ENCODE assay signal across 23 cellular contexts in the genomic region with DNA sequence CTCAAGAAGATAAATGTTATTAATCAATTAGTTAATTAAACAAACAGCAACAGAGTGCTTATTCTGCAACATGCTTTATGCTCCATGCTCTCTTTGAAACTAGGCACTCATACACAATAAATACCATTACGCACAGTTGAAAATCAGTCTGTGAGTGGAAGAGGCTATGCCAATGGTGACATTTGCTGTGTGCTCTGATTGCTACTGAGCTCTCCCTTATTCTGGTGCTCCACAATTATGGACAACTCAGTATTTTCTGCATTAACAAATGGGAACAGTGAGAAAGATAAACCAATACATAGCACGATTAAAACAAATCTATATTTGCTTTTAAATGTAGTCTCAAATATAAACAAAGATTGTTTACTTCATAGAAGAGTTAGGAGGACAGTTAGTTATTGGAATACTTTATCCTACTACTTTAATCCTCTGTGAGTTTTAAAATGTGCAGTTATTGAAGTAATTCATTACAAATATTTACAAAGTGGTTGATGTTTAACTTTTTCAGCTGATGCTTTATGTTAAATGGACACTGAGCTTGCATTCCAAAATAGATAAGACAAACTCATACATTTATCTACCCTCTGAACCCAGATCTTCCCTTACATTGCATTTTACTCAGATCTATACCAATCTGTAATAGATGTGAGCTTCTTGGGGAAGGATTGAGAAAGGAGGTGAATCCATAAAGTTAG. TPM values are rescaled to one million over a fixed set of nuclear protein-coding genes. Genes with fewer than 3 reads are reported as not detected.
DNase-seq lines count a peak whose midpoint lies in the region; ATAC-seq and TF ChIP-seq lines count a peak whose summit lies in the region.
"Had no signal": no experiment of that assay in that cellular context is flagged by ENCODE, and none has a peak within 500 bp of the region (broad histone marks: within the 10 kb centered on the region; RNA-seq: fewer than 3 reads in every experiment).

No MANE protein-coding gene starts in this region.

- no peaks in the 10 kb centered on the region for H3K9me2 ChIP-seq in hepatocyte (replicated peaks; ENCODE audit: insufficient read depth)
- H3K9me2 ChIP-seq: SK-N-SH had no signal

- 40% methylated on average over 2 of the region's 2 CpGs for WGBS in hepatocyte (ENCODE audit: low lambda C conversion rate, missing lambda C conversion rate)

- no peak for ATAC-seq in GM18517 (IDR thresholded peaks at IDR 0.05; ENCODE audit: unreplicated experiment)
- ATAC-seq: GM12878, PC-3 had no signal

- TF ChIP-seq CTCF in hepatocyte (IDR thresholded peaks at IDR 0.05; ENCODE audit: poor library complexity) (no peak), progenitor cell of endocrine pancreas (IDR thresholded peaks at IDR 0.05; ENCODE audit: unreplicated experiment) (no peak)

- no peaks in the 10 kb centered on the region for H3K27me3 ChIP-seq in hepatocyte
- H3K27me3 ChIP-seq: BLaER1 had no signal

- H3K4me3 Mint-ChIP-seq in progenitor cell of endocrine pancreas (ENCODE audit: low read depth): no peak overlapping the region
- H3K4me3 Mint-ChIP-seq: CD4-positive, CD25-positive, alpha-beta regulatory T cell; IgD-negative memory B cell had no signal

- H3K79me2 ChIP-seq in hepatocyte: no peaks in the 10 kb centered on the region

- no peaks in the 10 kb centered on the region for H4K20me1 ChIP-seq in hepatocyte (ENCODE audit: insufficient read depth, poor library complexity, severe bottlenecking)
- H4K20me1 ChIP-seq: BLaER1 had no signal

- no peaks in the 10 kb centered on the region for H3K36me3 ChIP-seq in hepatocyte (replicated peaks; ENCODE audit: insufficient read depth, low read depth)
- H3K36me3 ChIP-seq: BLaER1 had no signal

- no peak overlapping the region for H3K4me3 ChIP-seq in hepatocyte
- H3K4me3 ChIP-seq: BLaER1, GM12878 had no signal

- H2AFZ ChIP-seq in hepatocyte: no peak overlapping the region

- DNase-seq in DMS53 (lab: John Stamatoyannopoulos, UW) (peak; percentile 11), DMS53 treated with DMSO at 0.1 percent for 48 hours (lab: John Stamatoyannopoulos, UW; ENCODE audit: unreplicated experiment) (no peak), hepatocyte (ENCODE audit: low spot score) (no peak), progenitor cell of endocrine pancreas (ENCODE audit: low spot score, unreplicated experiment) (no peak), DMS79 (lab: John Stamatoyannopoulos, UW) (no peak), NCI-H510A treated with DMSO at 0.1 percent for 48 hours (lab: John Stamatoyannopoulos, UW) (no peak)
- DNase-seq: 8988T; CD4-positive, CD25-positive, alpha-beta regulatory T cell; EL; GDM1; HCEC 1CT; MM.1S; NCI-H1694; NCI-H2029 treated with DMSO at 0.1 percent for 48 hours; NCI-H510A; NCI-H774; PC-3; SK-N-SH had no signal

- H3K9me3 ChIP-seq in hepatocyte (ENCODE audit: low read depth): no peaks in the 10 kb centered on the region
- H3K9me3 ChIP-seq: BLaER1, SK-N-SH had no signal

- peaks cover 34% of the 10 kb centered on the region for H3K4me1 Mint-ChIP-seq in progenitor cell of endocrine pancreas (ENCODE audit: low read depth)
- H3K4me1 Mint-ChIP-seq: CD4-positive, CD25-positive, alpha-beta regulatory T cell; IgD-negative memory B cell had no signal

- peaks cover 14% of the 10 kb centered on the region for H3K4me1 ChIP-seq in hepatocyte (ENCODE audit: insufficient read depth)
- H3K4me1 ChIP-seq: BLaER1 had no signal

- no peaks in the 10 kb centered on the region for H3K27me3 Mint-ChIP-seq in progenitor cell of endocrine pancreas
- H3K27me3 Mint-ChIP-seq: CD4-positive, CD25-positive, alpha-beta regulatory T cell had no signal

- no peaks in the 10 kb centered on the region for H3K36me3 Mint-ChIP-seq in progenitor cell of endocrine pancreas (ENCODE audit: insufficient read depth)
- H3K36me3 Mint-ChIP-seq: CD4-positive, CD25-positive, alpha-beta regulatory T cell had no signal

- no peaks in the 10 kb centered on the region for H3K9me3 Mint-ChIP-seq in progenitor cell of endocrine pancreas (ENCODE audit: low read depth)
- H3K9me3 Mint-ChIP-seq: CD4-positive, CD25-positive, alpha-beta regulatory T cell; IgD-negative memory B cell had no signal

- peak overlapping the region; percentile 47 for H3K27ac Mint-ChIP-seq in progenitor cell of endocrine pancreas
- H3K27ac Mint-ChIP-seq: CD4-positive, CD25-positive, alpha-beta regulatory T cell; IgD-negative memory B cell had no signal

- peak overlapping the region; percentile 53 for H3K4me2 ChIP-seq in hepatocyte
- H3K4me2 ChIP-seq: BLaER1, KMS-11, SK-N-SH had no signal

- H3K27ac ChIP-seq in hepatocyte: peak overlapping the region; percentile 42
- H3K27ac ChIP-seq: BLaER1, KMS-11 had no signal

RNA-seq across cellular contexts. Expression of a gene that starts 55.3 kb away (rescaled TPM):
- total RNA-seq in hepatocyte (1.2 and 6.3 TPM in 2 replicates), progenitor cell of endocrine pancreas (5.3 and 5.9 TPM in 2 replicates)
- polyA plus RNA-seq in hepatocyte: 1.5 and 2.3 TPM in 2 replicates
- total RNA-seq: CD4-positive, CD25-positive, alpha-beta regulatory T cell; GM12878; PC-3 had no signal
- polyA plus RNA-seq: CD4-positive, CD25-positive, alpha-beta regulatory T cell; GM12878; IgD-negative memory B cell; SK-N-SH had no signal
